Comparison of ENCODE assay signal across 21 cellular contexts in the genomic region with DNA sequence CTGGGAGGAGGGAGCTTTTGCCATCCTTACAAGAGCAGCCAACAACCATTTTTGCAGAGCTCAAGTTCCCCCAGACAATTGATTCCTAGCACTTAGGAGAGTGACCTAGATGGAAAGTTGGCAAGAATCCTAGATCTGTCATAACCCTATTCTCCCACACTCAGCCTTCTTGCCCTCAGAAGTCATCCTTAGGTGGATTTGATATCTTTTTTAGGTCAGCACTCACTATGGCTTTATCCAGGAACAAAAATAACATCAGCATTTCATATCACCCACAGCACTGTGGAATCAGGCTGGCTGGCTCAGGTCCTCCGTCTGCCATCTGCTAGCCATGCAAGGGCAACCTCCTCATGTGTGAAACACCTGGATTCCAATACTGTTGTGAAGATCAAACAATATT. TPM values are rescaled to one million over a fixed set of nuclear protein-coding genes. Genes with fewer than 3 reads are reported as not detected.
DNase-seq lines count a peak whose midpoint lies in the region; ATAC-seq and TF ChIP-seq lines count a peak whose summit lies in the region.
"Had no signal": no experiment of that assay in that cellular context is flagged by ENCODE, and none has a peak within 500 bp of the region (broad histone marks: within the 10 kb centered on the region; RNA-seq: fewer than 3 reads in every experiment).

No MANE protein-coding gene starts in this region.

- H3K36me3 ChIP-seq in right atrium auricular region, result no peaks in the 10 kb centered on the region
- no peaks in the 10 kb centered on the region for H3K36me3 ChIP-seq in naive thymus-derived CD4-positive, alpha-beta T cell (ENCODE audit: control insufficient read depth in 2 of 3, insufficient read depth in 3 of 3, low read length in 3 of 3)
- H3K36me3 ChIP-seq in aorta (ENCODE audit: control insufficient read depth in 1 of 2, insufficient read depth in 2 of 2, low read length in 1 of 2), result no peaks in the 10 kb centered on the region

- 59 to 61% methylated on average over 1 of the region's 1 CpG for WGBS in aorta, 2 donors

- H3K4me3 ChIP-seq in right atrium auricular region (no peak overlapping the region), aorta (ENCODE audit: low read length in 2 of 2) (no peak overlapping the region)
- no peak overlapping the region for H3K4me3 ChIP-seq in naive thymus-derived CD4-positive, alpha-beta T cell (ENCODE audit: low read length)
- H3K4me3 ChIP-seq: K562 had no signal

- H3K9me3 ChIP-seq in right atrium auricular region (no peaks in the 10 kb centered on the region), aorta (ENCODE audit: control insufficient read depth, low read length) (no peaks in the 10 kb centered on the region)
- no peaks in the 10 kb centered on the region for H3K9me3 ChIP-seq in naive thymus-derived CD4-positive, alpha-beta T cell (ENCODE audit: control insufficient read depth in 2 of 3, low read length in 3 of 3)

- H3K4me3 Mint-ChIP-seq in activated CD4-positive, alpha-beta T cell treated with anti-CD3 and anti-CD28 coated beads, Interleukin-2, amount 10 ng/mL, durations not matched to agents 24 days and 14 days, result no peak overlapping the region
- no peak overlapping the region for H3K4me3 Mint-ChIP-seq in naive thymus-derived CD4-positive, alpha-beta T cell
- H3K4me3 Mint-ChIP-seq: CD14-positive monocyte, HFFc6 had no signal

- intact Hi-C loops in Right ventricle myocardium superior (cut with DNase I) (loop anchor here (5.0 to 10.0 kb wide), 2 partner anchors 49 to 382 kb away; partner anchors contain the start of gene ATP1B1), aorta (cut with DNase I) (no loop called here)
- intact Hi-C loops in activated CD4-positive, alpha-beta T cell treated with anti-CD3 and anti-CD28 coated beads, Interleukin-2, amount 10 ng/mL, durations not matched to agents 24 days and 14 days (cut with micrococcal nuclease), result no loop called here
- intact Hi-C loops in naive thymus-derived CD4-positive, alpha-beta T cell (cut with micrococcal nuclease), result no loop called here

- no peaks in the 10 kb centered on the region for H3K36me3 Mint-ChIP-seq in activated CD4-positive, alpha-beta T cell treated with anti-CD3 and anti-CD28 coated beads, Interleukin-2, amount 10 ng/mL, durations not matched to agents 24 days and 14 days (ENCODE audit: low read depth)
- no peaks in the 10 kb centered on the region for H3K36me3 Mint-ChIP-seq in naive thymus-derived CD4-positive, alpha-beta T cell
- H3K36me3 Mint-ChIP-seq: CD14-positive monocyte had no signal

- H3K27ac ChIP-seq in right atrium auricular region, result no peak overlapping the region
- H3K27ac ChIP-seq in naive thymus-derived CD4-positive, alpha-beta T cell (ENCODE audit: low read depth, low read length), result no peak overlapping the region
- no peak overlapping the region for H3K27ac ChIP-seq in aorta (ENCODE audit: low read depth in 1 of 2, low read length in 2 of 2)

- CTCF ChIA-PET in naive thymus-derived CD4-positive, alpha-beta T cell (lab: Charles Lee), result no interaction called here

- ATAC-seq in Right ventricle myocardium superior (ENCODE audit: poor library complexity), result peak; percentile 73
- peak; percentile 31 for ATAC-seq in left lobe of liver
- no peak for ATAC-seq in naive thymus-derived CD4-positive, alpha-beta T cell
- ATAC-seq in aorta (ENCODE audit: low FRiP score), result no peak
- ATAC-seq: K562, PC-3 had no signal

- H3K4me1 Mint-ChIP-seq in activated CD4-positive, alpha-beta T cell treated with anti-CD3 and anti-CD28 coated beads, Interleukin-2, amount 10 ng/mL, durations not matched to agents 24 days and 14 days, result peaks cover 5% of the 10 kb centered on the region
- peaks cover 0 to under 1% (median 0%) of the 10 kb centered on the region in 7 donors for H3K4me1 Mint-ChIP-seq in naive thymus-derived CD4-positive, alpha-beta T cell
- H3K4me1 Mint-ChIP-seq: CD14-positive monocyte had no signal

- no peak overlapping the region for H3K27ac Mint-ChIP-seq in activated CD4-positive, alpha-beta T cell treated with anti-CD3 and anti-CD28 coated beads, Interleukin-2, amount 10 ng/mL, durations not matched to agents 24 days and 14 days
- no peak overlapping the region for H3K27ac Mint-ChIP-seq in naive thymus-derived CD4-positive, alpha-beta T cell
- H3K27ac Mint-ChIP-seq: HFFc6 had no signal

- H3K4me1 ChIP-seq in right atrium auricular region (peaks cover 0 to 23% of the 10 kb centered on the region in 2 donors), aorta (ENCODE audit: control insufficient read depth in 1 of 2, insufficient read depth in 2 of 2, low read length in 2 of 2) (no peaks in the 10 kb centered on the region)
- no peaks in the 10 kb centered on the region for H3K4me1 ChIP-seq in naive thymus-derived CD4-positive, alpha-beta T cell (ENCODE audit: control insufficient read depth in 2 of 2, insufficient read depth in 2 of 2, low read length in 2 of 2)

- peaks cover 12% of the 10 kb centered on the region for H3K27me3 Mint-ChIP-seq in activated CD4-positive, alpha-beta T cell treated with anti-CD3 and anti-CD28 coated beads, Interleukin-2, amount 10 ng/mL, durations not matched to agents 24 days and 14 days
- H3K27me3 Mint-ChIP-seq in naive thymus-derived CD4-positive, alpha-beta T cell, result peaks cover 8 to 23% (median 17%) of the 10 kb centered on the region in 5 donors

- no peaks in the 10 kb centered on the region for H3K9me3 Mint-ChIP-seq in activated CD4-positive, alpha-beta T cell treated with anti-CD3 and anti-CD28 coated beads, Interleukin-2, amount 10 ng/mL, durations not matched to agents 24 days and 14 days
- no peaks in the 10 kb centered on the region for H3K9me3 Mint-ChIP-seq in naive thymus-derived CD4-positive, alpha-beta T cell
- H3K9me3 Mint-ChIP-seq: HFFc6 had no signal

- POLR2A ChIA-PET in naive thymus-derived CD4-positive, alpha-beta T cell (lab: Charles Lee), result no interaction called here

- DNase-seq in DMS79 treated with DMSO at 0.1 percent for 48 hours (lab: John Stamatoyannopoulos, UW), result peak; percentile 7
- DNase-seq in DMS79 (lab: John Stamatoyannopoulos, UW), result no peak
- DNase-seq in Right ventricle myocardium superior, result peak; percentile 51
- no peak for DNase-seq in right atrium auricular region (ENCODE audit: low spot score)
- DNase-seq in left lobe of liver (ENCODE audit: low spot score), result no peak
- no peak for DNase-seq in activated CD4-positive, alpha-beta T cell treated with anti-CD3 and anti-CD28 coated beads, Interleukin-2, amount 10 ng/mL, durations not matched to agents 24 days and 14 days
- DNase-seq in naive thymus-derived CD4-positive, alpha-beta T cell, result no peak
- no peak for DNase-seq in aorta
- DNase-seq: 8988T, GF-D8, HFFc6, NCI-H1092 treated with DMSO at 0.1 percent for 48 hours, NCI-H1694, NCI-H2081 treated with DMSO at 0.1 percent for 48 hours, NCI-H446 treated with DMSO at 0.1 percent for 48 hours, NCI-H748 treated with DMSO at 0.1 percent for 48 hours, PC-3, RPMI8226 had no signal

- TF ChIP-seq CTCF in right atrium auricular region (IDR thresholded peaks at IDR 0.05), result no peak

- H3K27me3 ChIP-seq in right atrium auricular region (no peaks in the 10 kb centered on the region), aorta (ENCODE audit: control insufficient read depth in 1 of 2, insufficient read depth in 2 of 2, low read length in 1 of 2) (no peaks in the 10 kb centered on the region)
- no peaks in the 10 kb centered on the region for H3K27me3 ChIP-seq in naive thymus-derived CD4-positive, alpha-beta T cell (ENCODE audit: control insufficient read depth in 2 of 2, insufficient read depth in 2 of 2, low read length in 2 of 2)

RNA-seq across cellular contexts. Expression of gene DPT, which starts 6.0 kb away (rescaled TPM):
- total RNA-seq in Right ventricle myocardium superior (25.1 TPM), right atrium auricular region (10 to 100 TPM; 52.2 to 71.3 TPM), left lobe of liver (1.3 TPM), aorta (10 to 100 TPM; 32.5 to 73.2 TPM)
- total RNA-seq in activated CD4-positive, alpha-beta T cell treated with anti-CD3 and anti-CD28 coated beads, Interleukin-2, amount 10 ng/mL, durations not matched to agents 24 days and 14 days, result not detected in 2 replicates
- not detected for total RNA-seq in naive thymus-derived CD4-positive, alpha-beta T cell
- not detected for polyA plus RNA-seq in naive thymus-derived CD4-positive, alpha-beta T cell
- polyA plus RNA-seq in aorta, result 10 to 100 TPM; 41.2 to 56.5 TPM
- total RNA-seq: HFFc6, K562, PC-3 had no signal
- polyA plus RNA-seq: AG04450, CD14-positive monocyte, K562 had no signal

Comparison
In these comparisons a context has a peak if more than half of its experiments do, and no peak if none do; other contexts are left out.
1. DNase-seq: peak in DMS79 treated with DMSO at 0.1 percent for 48 hours (single experiment) and Right ventricle myocardium superior (single experiment); none in DMS79 (single experiment), right atrium auricular region (single experiment), left lobe of liver (single experiment), activated CD4-positive, alpha-beta T cell treated with anti-CD3 and anti-CD28 coated beads, Interleukin-2, amount 10 ng/mL, durations not matched to agents 24 days and 14 days (single experiment), naive thymus-derived CD4-positive, alpha-beta T cell (0 of 9) and aorta (0 of 2).
2. ATAC-seq: peak in Right ventricle myocardium superior (single experiment) and left lobe of liver (single experiment); none in naive thymus-derived CD4-positive, alpha-beta T cell (single experiment) and aorta (single experiment).
3. RNA of gene DPT, which starts 6.0 kb away (total RNA-seq): 32.5 to 73.2 TPM in aorta, 52.2 to 71.3 TPM in right atrium auricular region and 25.1 TPM in Right ventricle myocardium superior (single experiment); 1.3 TPM in left lobe of liver (single experiment), not detected in activated CD4-positive, alpha-beta T cell treated with anti-CD3 and anti-CD28 coated beads, Interleukin-2, amount 10 ng/mL, durations not matched to agents 24 days and 14 days and not detected in naive thymus-derived CD4-positive, alpha-beta T cell; every median in the first group is over 10 times any median in the second.